ENCODE assay signal across 27 cellular contexts in the genomic region with DNA sequence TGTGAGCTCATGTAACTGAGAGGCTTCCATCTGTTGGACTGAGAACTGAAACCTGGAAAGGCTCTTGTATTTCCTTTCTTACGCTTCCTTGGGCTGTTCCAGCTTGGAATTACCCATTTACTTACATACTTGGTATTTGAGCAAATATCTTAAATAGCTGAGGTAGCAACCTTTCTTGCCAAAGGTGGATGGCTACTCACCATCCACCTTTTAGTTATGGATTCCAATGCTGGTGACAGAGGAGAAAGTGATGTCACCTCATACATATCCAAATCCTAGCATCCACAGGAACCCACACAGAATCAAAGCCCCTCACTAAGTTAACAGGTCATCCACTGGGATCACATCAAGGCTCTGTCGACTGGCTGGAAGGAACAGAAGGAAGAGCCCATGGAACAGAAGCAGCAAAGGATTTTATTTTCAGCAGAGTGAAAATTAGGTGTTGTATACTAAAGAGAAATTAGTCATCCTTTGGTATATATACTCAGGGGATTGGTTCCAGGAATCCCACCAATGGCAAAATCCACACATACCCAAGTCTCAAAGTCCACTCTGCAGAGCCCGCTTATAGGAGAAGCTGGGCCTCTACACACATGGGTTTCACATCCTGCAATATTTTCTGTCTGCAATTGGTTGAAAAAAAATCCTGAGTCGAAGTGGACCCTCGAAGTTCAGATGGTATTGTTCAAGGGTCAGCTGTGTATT. TPM values are rescaled to one million over a fixed set of nuclear protein-coding genes. Genes with fewer than 3 reads are reported as not detected.
DNase-seq lines count a peak whose midpoint lies in the region; ATAC-seq and TF ChIP-seq lines count a peak whose summit lies in the region.
"Had no signal": no experiment of that assay in that cellular context is flagged by ENCODE, and none has a peak within 500 bp of the region (broad histone marks: within the 10 kb centered on the region; RNA-seq: fewer than 3 reads in every experiment).

No MANE protein-coding gene starts in this region.

- POLR2A ChIA-PET in CD4-positive, alpha-beta T cell (lab: Charles Lee), result interaction anchor here (4.0 kb wide), 1 partner anchor 16 kb away, joined by 31 read pairs; no protein-coding TSS in a partner anchor
- POLR2A ChIA-PET in activated CD8-positive, alpha-beta T cell treated with anti-CD3 and anti-CD28 coated beads, Interleukin-2, amount 10 ng/mL, durations not matched to agents 7 days and 5 days (lab: Charles Lee), result no interaction called here

- H3K36me3 Mint-ChIP-seq in CD4-positive, alpha-beta T cell (ENCODE audit: low read depth), result no peaks in the 10 kb centered on the region
- H3K36me3 Mint-ChIP-seq in activated CD8-positive, alpha-beta T cell treated with anti-CD3 and anti-CD28 coated beads, Interleukin-2, amount 10 ng/mL, durations not matched to agents 7 days and 5 days (ENCODE audit: low read depth), result peaks cover 39% of the 10 kb centered on the region
- H3K36me3 Mint-ChIP-seq in memory B cell, result peaks cover 2% of the 10 kb centered on the region
- H3K36me3 Mint-ChIP-seq: immature natural killer cell; stimulated activated memory B cell treated with anti-CD40 and anti-IgM and Interleukin-4, amounts not matched to agents 10 μg/mL and 1 μg/mL and 100 μg/mL, for 72 hours had no signal

- H3K9me3 Mint-ChIP-seq in CD4-positive, alpha-beta T cell, result no peaks in the 10 kb centered on the region
- no peaks in the 10 kb centered on the region for H3K9me3 Mint-ChIP-seq in activated CD8-positive, alpha-beta T cell treated with anti-CD3 and anti-CD28 coated beads, Interleukin-2, amount 10 ng/mL, durations not matched to agents 7 days and 5 days (ENCODE audit: insufficient read depth)
- no peaks in the 10 kb centered on the region for H3K9me3 Mint-ChIP-seq in memory B cell
- H3K9me3 Mint-ChIP-seq: activated naive CD4-positive, alpha-beta T cell treated with anti-CD3 and anti-CD28 coated beads, Interleukin-2, amount 50 U/mL, for 24 hours; activated T-cell treated with anti-CD3 and anti-CD28 coated beads, Interleukin-2, amount 50 U/mL, for 72 hours; CD8-positive, alpha-beta memory T cell; immature natural killer cell; stimulated activated memory B cell treated with anti-CD40 and anti-IgM and Interleukin-4, amounts not matched to agents 10 μg/mL and 1 μg/mL and 100 μg/mL, for 72 hours had no signal

- no peak for DNase-seq in CD4-positive, alpha-beta T cell
- DNase-seq in DMS 273 treated with DMSO at 0.1 percent for 48 hours (lab: John Stamatoyannopoulos, UW), result peak; percentile 13
- DNase-seq in activated CD8-positive, alpha-beta T cell treated with anti-CD3 and anti-CD28 coated beads, Interleukin-2, amount 10 ng/mL, durations not matched to agents 7 days and 5 days, result no peak
- no peak for DNase-seq in memory B cell (ENCODE audit: low spot score in 2 of 2)
- no peak for DNase-seq in NCI-H128 (lab: John Stamatoyannopoulos, UW; ENCODE audit: unreplicated experiment)
- DNase-seq in NCI-H2081 treated with DMSO at 0.1 percent for 48 hours (lab: John Stamatoyannopoulos, UW), result no peak
- no peak for DNase-seq in GM10266 (ENCODE audit: extremely low spot score)
- DNase-seq: activated CD4-positive, CD25-positive, alpha-beta regulatory T cell; activated T-cell treated with anti-CD3 and anti-CD28 coated beads, Interleukin-2, amount 50 U/mL, for 72 hours; brain microvascular endothelial cell; CD8-positive, alpha-beta memory T cell; DMS79; effector CD8-positive, alpha-beta T cell; erythroblast; foreskin fibroblast; immature natural killer cell; mucosa of descending colon; NCI-H1092 treated with DMSO at 0.1 percent for 48 hours; NCI-H2029; NCI-H510A; psoas muscle; stimulated activated CD4-positive, alpha-beta T cell treated with anti-CD3 and anti-CD28 coated beads, Interleukin-1b, Interleukin-23, amount 100 ng/mL, for 48 hours had no signal

- no peak for ATAC-seq in CD4-positive, alpha-beta T cell (ENCODE audit: poor library complexity)
- ATAC-seq in activated CD8-positive, alpha-beta T cell treated with anti-CD3 and anti-CD28 coated beads, Interleukin-2, amount 10 ng/mL, durations not matched to agents 7 days and 5 days, result no peak
- no peak for ATAC-seq in memory B cell (ENCODE audit: low read depth)
- ATAC-seq: activated T-cell treated with anti-CD3 and anti-CD28 coated beads, Interleukin-2, amount 50 U/mL, for 72 hours; mucosa of descending colon; psoas muscle; stimulated activated memory B cell treated with anti-CD40 and anti-IgM and Interleukin-4, amounts not matched to agents 10 μg/mL and 1 μg/mL and 100 μg/mL, for 72 hours had no signal

- H3K4me3 Mint-ChIP-seq in CD4-positive, alpha-beta T cell, result no peak overlapping the region
- no peak overlapping the region for H3K4me3 Mint-ChIP-seq in activated CD8-positive, alpha-beta T cell treated with anti-CD3 and anti-CD28 coated beads, Interleukin-2, amount 10 ng/mL, durations not matched to agents 7 days and 5 days
- H3K4me3 Mint-ChIP-seq in memory B cell, result no peak overlapping the region
- H3K4me3 Mint-ChIP-seq: immature natural killer cell; stimulated activated memory B cell treated with anti-CD40 and anti-IgM and Interleukin-4, amounts not matched to agents 10 μg/mL and 1 μg/mL and 100 μg/mL, for 72 hours had no signal

- intact Hi-C loops in CD4-positive, alpha-beta T cell (cut with DNase I, micrococcal nuclease), result no loop called here

- no peaks in the 10 kb centered on the region for H3K27me3 Mint-ChIP-seq in CD4-positive, alpha-beta T cell
- no peaks in the 10 kb centered on the region for H3K27me3 Mint-ChIP-seq in activated CD8-positive, alpha-beta T cell treated with anti-CD3 and anti-CD28 coated beads, Interleukin-2, amount 10 ng/mL, durations not matched to agents 7 days and 5 days (ENCODE audit: low read depth)
- H3K27me3 Mint-ChIP-seq in memory B cell, result no peaks in the 10 kb centered on the region
- H3K27me3 Mint-ChIP-seq: activated naive CD4-positive, alpha-beta T cell treated with anti-CD3 and anti-CD28 coated beads, Interleukin-2, amount 50 U/mL, for 24 hours; CD8-positive, alpha-beta memory T cell; stimulated activated memory B cell treated with anti-CD40 and anti-IgM and Interleukin-4, amounts not matched to agents 10 μg/mL and 1 μg/mL and 100 μg/mL, for 72 hours had no signal

- H3K27me3 ChIP-seq in CD4-positive, alpha-beta T cell (ENCODE audit: control insufficient read depth, insufficient read depth, low read length), result no peaks in the 10 kb centered on the region
- H3K27me3 ChIP-seq: brain microvascular endothelial cell had no signal

- no peaks in the 10 kb centered on the region for H3K9me3 ChIP-seq in CD4-positive, alpha-beta T cell (ENCODE audit: control insufficient read depth, low read length)
- H3K9me3 ChIP-seq: mucosa of descending colon, psoas muscle, thoracic aorta had no signal

- H3K27ac Mint-ChIP-seq in CD4-positive, alpha-beta T cell, result peak overlapping the region; percentile 92
- peak overlapping the region; percentile 62 for H3K27ac Mint-ChIP-seq in activated CD8-positive, alpha-beta T cell treated with anti-CD3 and anti-CD28 coated beads, Interleukin-2, amount 10 ng/mL, durations not matched to agents 7 days and 5 days
- peak overlapping the region; percentile 28 for H3K27ac Mint-ChIP-seq in memory B cell

- H3K4me1 Mint-ChIP-seq in CD4-positive, alpha-beta T cell (ENCODE audit: low read depth), result peaks cover 84% of the 10 kb centered on the region
- H3K4me1 Mint-ChIP-seq in activated CD8-positive, alpha-beta T cell treated with anti-CD3 and anti-CD28 coated beads, Interleukin-2, amount 10 ng/mL, durations not matched to agents 7 days and 5 days (ENCODE audit: low read depth), result peaks cover 73% of the 10 kb centered on the region
- peaks cover 49% of the 10 kb centered on the region for H3K4me1 Mint-ChIP-seq in memory B cell

- H3K27ac ChIP-seq in CD4-positive, alpha-beta T cell (ENCODE audit: low read depth, low read length), result no peak overlapping the region
- H3K27ac ChIP-seq: brain microvascular endothelial cell, RWPE1, SK-N-MC had no signal

- TF ChIP-seq CTCF in CD4-positive, alpha-beta T cell (IDR thresholded peaks at IDR 0.05), result no peak
- TF ChIP-seq CTCF in GM10266 (IDR thresholded peaks at IDR 0.05; ENCODE audit: control insufficient read depth, insufficient read depth, low read depth, missing control alignments), result no peak

- CTCF ChIA-PET in CD4-positive, alpha-beta T cell (lab: Charles Lee), result interaction anchor here (0.8 kb wide), 1 partner anchor 243 kb away, joined by 3 read pairs; no protein-coding TSS in a partner anchor
- CTCF ChIA-PET in activated CD8-positive, alpha-beta T cell treated with anti-CD3 and anti-CD28 coated beads, Interleukin-2, amount 10 ng/mL, durations not matched to agents 7 days and 5 days (lab: Charles Lee), result no interaction called here

RNA-seq across cellular contexts. Expression of gene VGLL4, which starts 20.7 kb away (rescaled TPM):
- total RNA-seq in CD4-positive, alpha-beta T cell, result 10 to 100 TPM; 10.5 to 11.3 TPM
- 10 to 100 TPM; 37.1 TPM for total RNA-seq in activated CD8-positive, alpha-beta T cell treated with anti-CD3 and anti-CD28 coated beads, Interleukin-2, amount 10 ng/mL, durations not matched to agents 7 days and 5 days

Comparison
In these comparisons a context has a peak if more than half of its experiments do, and no peak if none do; other contexts are left out.
1. H3K27ac Mint-ChIP-seq: peak in every context shown above with its lines; median percentile 92 in CD4-positive, alpha-beta T cell; 62 in activated CD8-positive, alpha-beta T cell treated with anti-CD3 and anti-CD28 coated beads, Interleukin-2, amount 10 ng/mL, durations not matched to agents 7 days and 5 days; 28 in memory B cell.